In the genomic region with DNA sequence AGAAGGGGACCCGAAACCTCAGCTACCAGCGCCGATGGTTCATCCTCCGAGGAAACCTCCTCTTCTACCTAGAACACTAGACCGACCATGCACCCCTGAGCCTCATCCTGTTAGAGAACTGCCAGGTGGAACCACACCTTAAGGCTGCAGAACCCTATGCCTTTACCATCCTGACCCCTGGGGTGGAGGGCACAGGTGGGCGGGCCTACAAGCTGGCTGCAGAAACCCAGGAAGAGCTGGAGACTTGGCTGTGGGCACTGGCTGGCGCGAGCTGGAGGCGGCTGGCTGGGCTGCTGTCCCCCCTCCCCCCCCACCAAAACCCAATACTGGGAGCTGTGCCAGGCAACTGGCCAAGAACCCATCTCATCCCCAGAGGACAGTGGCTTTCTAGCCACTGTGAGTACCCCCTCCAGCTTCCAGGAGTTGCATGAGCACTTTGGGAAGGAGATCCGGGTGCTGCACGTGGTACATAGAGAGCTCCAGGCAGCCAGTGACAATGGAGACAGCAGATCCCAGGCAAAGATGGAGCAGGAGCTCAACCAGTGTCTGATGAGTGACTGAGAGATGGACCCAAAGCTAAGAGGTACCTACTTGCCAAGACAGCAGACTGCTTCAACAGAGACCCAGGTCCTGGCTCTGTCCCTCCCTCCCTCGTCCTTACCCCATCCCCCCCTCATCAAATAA, we compare ENCODE assay signal across 9 cellular contexts. TPM values are rescaled to one million over a fixed set of nuclear protein-coding genes. Genes with fewer than 3 reads are reported as not detected.
DNase-seq lines count a peak whose midpoint lies in the region; ATAC-seq and TF ChIP-seq lines count a peak whose summit lies in the region.
"Had no signal": no experiment of that assay in that cellular context is flagged by ENCODE, and none has a peak within 500 bp of the region (broad histone marks: within the 10 kb centered on the region; RNA-seq: fewer than 3 reads in every experiment).

No MANE protein-coding gene starts in this region.

- H3K4me3 ChIP-seq in HAP-1 (peak overlapping the region; percentile 97), gastroesophageal sphincter (peak overlapping the region in 1 of 2 donors; percentile 74), rectal smooth muscle tissue (ENCODE audit: low read length) (peak overlapping the region; percentile 93)

- TF ChIP-seq POLR2A in gastroesophageal sphincter (IDR thresholded peaks at IDR 0.05), result no peak

- POLR2A ChIA-PET in RWPE1 (lab: Yijun Ruan, JAX; ENCODE audit: low non-redundant PET), result no interaction called here

- no peak for TF ChIP-seq CTCF in RWPE1 (conservative IDR thresholded peaks at IDR 0.05; ENCODE audit: low read depth)
- TF ChIP-seq CTCF in gastroesophageal sphincter (IDR thresholded peaks at IDR 0.05), result no peak

- peak overlapping the region; percentile 96 for H3K9ac ChIP-seq in rectal smooth muscle tissue (ENCODE audit: low read length)

- no peak for TF ChIP-seq EP300 in gastroesophageal sphincter (IDR thresholded peaks at IDR 0.05)

- in situ Hi-C loops in HAP-1 (cut with MboI; ENCODE audit: low sequenced_read_pairs), result no loop called here

- H3K9me3 ChIP-seq in HAP-1 (no peaks in the 10 kb centered on the region), gastroesophageal sphincter (no peaks in the 10 kb centered on the region)

- H3K27ac ChIP-seq in RWPE1, result peak overlapping the region; percentile 95
- H3K27ac ChIP-seq in gastroesophageal sphincter, result peak overlapping the region in 3 of 4 donors; percentile 87 to 100 (median 94)
- H3K27ac ChIP-seq in rectal smooth muscle tissue (ENCODE audit: low read depth, low read length), result peak overlapping the region; percentile 95

- ATAC-seq in gastroesophageal sphincter (no peak), HG02973 (IDR thresholded peaks at IDR 0.05; ENCODE audit: unreplicated experiment) (no peak)

- no peaks in the 10 kb centered on the region for H3K27me3 ChIP-seq in HAP-1 (ENCODE audit: low read depth)
- H3K27me3 ChIP-seq in gastroesophageal sphincter, result no peaks in the 10 kb centered on the region
- H3K27me3 ChIP-seq in rectal smooth muscle tissue (ENCODE audit: control insufficient read depth, insufficient read depth, low read length), result no peaks in the 10 kb centered on the region

- H3K4me1 ChIP-seq in HAP-1, result peaks cover 12% of the 10 kb centered on the region
- peaks cover 3 to 49% (median 39%) of the 10 kb centered on the region in 3 donors for H3K4me1 ChIP-seq in gastroesophageal sphincter
- H3K4me1 ChIP-seq in rectal smooth muscle tissue (ENCODE audit: control insufficient read depth, insufficient read depth, low read length), result peaks cover 36% of the 10 kb centered on the region

- 87 to 93% methylated on average over 3 of the region's 12 CpGs for WGBS in gastroesophageal sphincter (ENCODE audit: low coverage in 1 of 2), 2 donors

- H3K36me3 ChIP-seq in HAP-1 (replicated peaks), result peaks cover 37% of the 10 kb centered on the region
- H3K36me3 ChIP-seq in gastroesophageal sphincter, result peaks cover 0 to 76% of the 10 kb centered on the region in 2 donors
- peaks cover 26% of the 10 kb centered on the region for H3K36me3 ChIP-seq in rectal smooth muscle tissue (ENCODE audit: control insufficient read depth, insufficient read depth, low read length)

- CTCF ChIA-PET in RWPE1 (lab: Yijun Ruan, JAX), result interaction anchor here (0.9 kb wide), 1 partner anchor 53 kb away, joined by 6 read pairs; no protein-coding TSS in a partner anchor

- DNase-seq in HAP-1 (ENCODE audit: low spot score in 2 of 2) (no peak), RWPE1 (ENCODE audit: low spot score) (no peak), NCI-H748 (lab: John Stamatoyannopoulos, UW; ENCODE audit: unreplicated experiment) (no peak), NOMO-1 treated with dmso at 0.1 percent for 144 hours (lab: John Stamatoyannopoulos, UW; ENCODE audit: unreplicated experiment) (no peak)
- no peak for DNase-seq in activated CD4-positive, CD25-positive, alpha-beta regulatory T cell (lab: John Stamatoyannopoulos, UW)

RNA-seq across cellular contexts. Expression of a gene that starts 1.4 kb away (rescaled TPM):
- 10 to 100 TPM; 43.1 to 68.1 (median 54.3) TPM for total RNA-seq in gastroesophageal sphincter

RNA-seq across cellular contexts. Expression of a gene that starts 13.8 kb away (rescaled TPM):
- total RNA-seq in gastroesophageal sphincter, result 10 to 100 TPM; 17.1 to 40.9 (median 20.4) TPM

RNA-seq across cellular contexts. Expression of a gene that starts 18.1 kb away (rescaled TPM):
- total RNA-seq in gastroesophageal sphincter, result not detected
- total RNA-seq: lung had no signal

RNA-seq across cellular contexts. Expression of a gene that starts 25.8 kb away (rescaled TPM):
- 1 to 10 TPM in 2 of 4 donors, under 1 TPM in 2; 0.59 to 2.2 (median 1.2) TPM for total RNA-seq in gastroesophageal sphincter

RNA-seq across cellular contexts. Expression of a gene that starts 38.7 kb away (rescaled TPM):
- total RNA-seq in gastroesophageal sphincter, result 10 to 100 TPM in 3 of 4 donors, 1 to 10 TPM in 1; 7.9 to 17.5 (median 12.2) TPM
